11 cellular contexts compared by ENCODE assay signal in genomic region chr7:41045556-41046123, GRCh38.
DNase-seq lines count a peak whose midpoint lies in the region; ATAC-seq and TF ChIP-seq lines count a peak whose summit lies in the region.
"Had no signal": no experiment of that assay in that cellular context is flagged by ENCODE, and none has a peak within 500 bp of the region (broad histone marks: within the 10 kb centered on the region; RNA-seq: fewer than 3 reads in every experiment).

No MANE protein-coding gene starts in this region.

- no peak overlapping the region for H3K27ac Mint-ChIP-seq in activated CD4-positive, alpha-beta T cell treated with anti-CD3 and anti-CD28 coated beads, Interleukin-2, amount 10 ng/mL, durations not matched to agents 24 days and 14 days

- ATAC-seq in heart right ventricle (no peak), HG02571 (IDR thresholded peaks at IDR 0.05; ENCODE audit: unreplicated experiment) (no peak)

- H3K9me2 ChIP-seq in OCI-LY1 (ENCODE audit: low read depth, low read length) (no peaks in the 10 kb centered on the region), hepatocyte (replicated peaks; ENCODE audit: insufficient read depth) (no peaks in the 10 kb centered on the region)

- 91 to 97% methylated on average over 3 of the region's 3 CpGs for WGBS in heart right ventricle, 2 donors
- WGBS in hepatocyte (ENCODE audit: low lambda C conversion rate, missing lambda C conversion rate), result 94% methylated on average over 3 of the region's 3 CpGs

- no peak overlapping the region for H2AFZ ChIP-seq in OCI-LY1 (ENCODE audit: low read length)
- no peak overlapping the region for H2AFZ ChIP-seq in hepatocyte

- H3K9me3 ChIP-seq in heart right ventricle (peaks cover 0 to 17% (median 7%) of the 10 kb centered on the region in 11 donors), OCI-LY1 (ENCODE audit: low read length) (no peaks in the 10 kb centered on the region), hepatocyte (ENCODE audit: low read depth) (no peaks in the 10 kb centered on the region)

- no peaks in the 10 kb centered on the region for H3K36me3 ChIP-seq in heart right ventricle
- no peaks in the 10 kb centered on the region for H3K36me3 ChIP-seq in OCI-LY1 (ENCODE audit: insufficient read depth, low read length)
- H3K36me3 ChIP-seq in hepatocyte (replicated peaks; ENCODE audit: insufficient read depth, low read depth), result no peaks in the 10 kb centered on the region

- no peak overlapping the region for H3K9ac ChIP-seq in OCI-LY1 (ENCODE audit: low read length)

- no peaks in the 10 kb centered on the region for H3K27me3 Mint-ChIP-seq in activated CD4-positive, alpha-beta T cell treated with anti-CD3 and anti-CD28 coated beads, Interleukin-2, amount 10 ng/mL, durations not matched to agents 24 days and 14 days

- H4K20me1 ChIP-seq in OCI-LY1 (ENCODE audit: insufficient read depth, low read length), result no peaks in the 10 kb centered on the region
- H4K20me1 ChIP-seq in hepatocyte (ENCODE audit: insufficient read depth, poor library complexity, severe bottlenecking), result no peaks in the 10 kb centered on the region

- no peaks in the 10 kb centered on the region for H3F3A ChIP-seq in OCI-LY1 (ENCODE audit: insufficient read depth, low read length)

- no peaks in the 10 kb centered on the region for H3K4me1 Mint-ChIP-seq in activated CD4-positive, alpha-beta T cell treated with anti-CD3 and anti-CD28 coated beads, Interleukin-2, amount 10 ng/mL, durations not matched to agents 24 days and 14 days

- no peak overlapping the region for H3K4me2 ChIP-seq in OCI-LY1 (ENCODE audit: low read length)
- no peak overlapping the region for H3K4me2 ChIP-seq in hepatocyte

- H3K4me3 Mint-ChIP-seq in activated CD4-positive, alpha-beta T cell treated with anti-CD3 and anti-CD28 coated beads, Interleukin-2, amount 10 ng/mL, durations not matched to agents 24 days and 14 days, result no peak overlapping the region

- intact Hi-C loops in heart right ventricle (cut with DNase I), result loop anchor here in 2 of 10 donors (5.0 to 10.0 kb wide), 2 partner anchors 649 to 652 kb away; no protein-coding TSS in a partner anchor
- intact Hi-C loops in cardiac septum (cut with DNase I), result loop anchor here (2.0 to 5.0 kb wide), 2 partner anchors 587 to 651 kb away; no protein-coding TSS in a partner anchor
- intact Hi-C loops in activated CD4-positive, alpha-beta T cell treated with anti-CD3 and anti-CD28 coated beads, Interleukin-2, amount 10 ng/mL, durations not matched to agents 24 days and 14 days (cut with micrococcal nuclease), result no loop called here

- DNase-seq in heart right ventricle, result no peak
- DNase-seq in cardiac septum (ENCODE audit: low spot score), result no peak
- peak; percentile 10 for DNase-seq in hepatocyte (ENCODE audit: low spot score)
- DNase-seq in ureter (ENCODE audit: low spot score), result peak; percentile 70
- no peak for DNase-seq in activated CD4-positive, alpha-beta T cell treated with anti-CD3 and anti-CD28 coated beads, Interleukin-2, amount 10 ng/mL, durations not matched to agents 24 days and 14 days
- no peak for DNase-seq in cerebellum (ENCODE audit: low spot score)
- DNase-seq: effector memory CD4-positive, alpha-beta T cell; MM.1S; T-helper 2 cell had no signal

- H3K79me2 ChIP-seq in OCI-LY1 (ENCODE audit: insufficient read depth, low read length), result no peaks in the 10 kb centered on the region
- H3K79me2 ChIP-seq in hepatocyte, result no peaks in the 10 kb centered on the region

- H3K27ac ChIP-seq in heart right ventricle (peak overlapping the region in 7 of 10 donors; percentile 18 to 78 (median 62)), OCI-LY1 (ENCODE audit: low read depth, low read length, poor library complexity, severe bottlenecking) (no peak overlapping the region), hepatocyte (no peak overlapping the region)

- no peaks in the 10 kb centered on the region for H3K27me3 ChIP-seq in heart right ventricle
- no peaks in the 10 kb centered on the region for H3K27me3 ChIP-seq in OCI-LY1 (ENCODE audit: insufficient read depth, low read length)
- no peaks in the 10 kb centered on the region for H3K27me3 ChIP-seq in hepatocyte

- H3K4me1 ChIP-seq in heart right ventricle, result peaks cover 0 to 33% (median 23%) of the 10 kb centered on the region in 9 donors
- no peaks in the 10 kb centered on the region for H3K4me1 ChIP-seq in OCI-LY1 (ENCODE audit: insufficient read depth, low read length, severe bottlenecking)
- H3K4me1 ChIP-seq in hepatocyte (ENCODE audit: insufficient read depth), result peaks cover 13% of the 10 kb centered on the region

- H3K36me3 Mint-ChIP-seq in activated CD4-positive, alpha-beta T cell treated with anti-CD3 and anti-CD28 coated beads, Interleukin-2, amount 10 ng/mL, durations not matched to agents 24 days and 14 days (ENCODE audit: low read depth), result no peaks in the 10 kb centered on the region

- no peaks in the 10 kb centered on the region for H3K9me3 Mint-ChIP-seq in activated CD4-positive, alpha-beta T cell treated with anti-CD3 and anti-CD28 coated beads, Interleukin-2, amount 10 ng/mL, durations not matched to agents 24 days and 14 days

- no peak overlapping the region for H3K4me3 ChIP-seq in heart right ventricle
- no peak overlapping the region for H3K4me3 ChIP-seq in OCI-LY1 (ENCODE audit: low read depth, low read length, poor library complexity, severe bottlenecking)
- H3K4me3 ChIP-seq in hepatocyte, result no peak overlapping the region

- TF ChIP-seq CTCF in heart right ventricle (IDR thresholded peaks at IDR 0.05) (peak in 3 of 9 donors; percentile 22 to 23 (median 23)), OCI-LY1 (IDR thresholded peaks at IDR 0.05; ENCODE audit: low read length) (peak; percentile 31; the same call in 1 of the 2 replicates), hepatocyte (IDR thresholded peaks at IDR 0.05; ENCODE audit: poor library complexity) (peak; percentile 24)

Comparison
In these comparisons a context has a peak if more than half of its experiments do, and no peak if none do; other contexts are left out.
1. DNase-seq: peak in hepatocyte (single experiment) and ureter (single experiment); none in heart right ventricle (0 of 2), cardiac septum (single experiment), activated CD4-positive, alpha-beta T cell treated with anti-CD3 and anti-CD28 coated beads, Interleukin-2, amount 10 ng/mL, durations not matched to agents 24 days and 14 days (single experiment) and cerebellum (single experiment).
2. H3K27ac ChIP-seq: peak in heart right ventricle (7 of 10); none in OCI-LY1 (single experiment) and hepatocyte (single experiment).